In genomic region chr6:21949211-21949801, GRCh38 we compare ENCODE assay signal across 15 cellular contexts.
DNase-seq lines count a peak whose midpoint lies in the region; ATAC-seq and FAIRE-seq lines count a peak whose summit lies in the region.
"Had no signal": no experiment of that assay in that cellular context is flagged by ENCODE, and none has a peak within 500 bp of the region (broad histone marks: within the 10 kb centered on the region; RNA-seq: fewer than 3 reads in every experiment).

No MANE protein-coding gene starts in this region.

- 52% methylated on average over 2 of the region's 3 CpGs for WGBS in mesenchymal stem cell

- H3K4ac ChIP-seq in mesenchymal stem cell (ENCODE audit: low read depth in 1 of 2, low read length in 2 of 2) = no peak overlapping the region

- no peak overlapping the region for H2BK12ac ChIP-seq in mesenchymal stem cell (ENCODE audit: low read length in 2 of 2)

- peak overlapping the region; percentile 91 for H2AK5ac ChIP-seq in mesenchymal stem cell (ENCODE audit: low read length, severe bottlenecking)

- H3K79me1 ChIP-seq in mesenchymal stem cell (replicated peaks; ENCODE audit: low read length, poor library complexity, severe bottlenecking) = peaks cover 3% of the 10 kb centered on the region

- H3K27ac Mint-ChIP-seq in activated naive CD4-positive, alpha-beta T cell treated with anti-CD3 and anti-CD28 coated beads, Interleukin-2, amount 50 U/mL, for 72 hours = no peak overlapping the region
- H3K27ac Mint-ChIP-seq: stimulated activated memory B cell treated with anti-CD40 and anti-IgM and Interleukin-4, amounts not matched to agents 10 μg/mL and 1 μg/mL and 100 μg/mL, for 72 hours had no signal

- DNase-seq in COLO829 (ENCODE audit: low spot score) (peak; percentile 89), LHCN-M2 (ENCODE audit: low read depth) (peak; percentile 2), SHP77 (lab: John Stamatoyannopoulos, UW) (peak; percentile 70 to 74), mesenchymal stem cell (peak; percentile 68), RCC 7860 (ENCODE audit: low spot score) (no peak)
- DNase-seq in activated CD8-positive, alpha-beta memory T cell treated with anti-CD3 and anti-CD28 coated beads for 24 hours = no peak
- no peak for DNase-seq in activated naive CD4-positive, alpha-beta T cell treated with anti-CD3 and anti-CD28 coated beads, Interleukin-2, amount 50 U/mL, for 72 hours (ENCODE audit: low spot score in 2 of 2)
- DNase-seq: amygdala, left cardiac atrium, NCI-H1436 had no signal

- H3K27me3 ChIP-seq in mesenchymal stem cell (ENCODE audit: control insufficient read depth in 1 of 2, insufficient read depth in 1 of 2, low read length in 2 of 2) = no peaks in the 10 kb centered on the region
- H3K27me3 ChIP-seq: neutrophil had no signal

- H3K4me3 ChIP-seq in mesenchymal stem cell (ENCODE audit: insufficient read depth in 1 of 2, low read depth in 1 of 2, low read length in 2 of 2) = no peak overlapping the region

- no peaks in the 10 kb centered on the region for H3K9me3 Mint-ChIP-seq in activated naive CD4-positive, alpha-beta T cell treated with anti-CD3 and anti-CD28 coated beads, Interleukin-2, amount 50 U/mL, for 72 hours
- H3K9me3 Mint-ChIP-seq: stimulated activated memory B cell treated with anti-CD40 and anti-IgM and Interleukin-4, amounts not matched to agents 10 μg/mL and 1 μg/mL and 100 μg/mL, for 72 hours had no signal

- ATAC-seq in activated naive CD4-positive, alpha-beta T cell treated with anti-CD3 and anti-CD28 coated beads, Interleukin-2, amount 50 U/mL, for 72 hours = no peak
- ATAC-seq in HG03571 (IDR thresholded peaks at IDR 0.05; ENCODE audit: unreplicated experiment) = no peak
- ATAC-seq: left cardiac atrium; Panc1; stimulated activated memory B cell treated with anti-CD40 and anti-IgM and Interleukin-4, amounts not matched to agents 10 μg/mL and 1 μg/mL and 100 μg/mL, for 72 hours had no signal

- H3K9ac ChIP-seq in mesenchymal stem cell (ENCODE audit: low read length) = no peak overlapping the region

- H3K27ac ChIP-seq in mesenchymal stem cell (ENCODE audit: low read length, poor library complexity, severe bottlenecking) = peak overlapping the region; percentile 71
- H3K27ac ChIP-seq: neutrophil had no signal

- no peak for FAIRE-seq in RCC 7860 (lab: Jason Lieb, UNC)
- FAIRE-seq: frontal cortex had no signal

- H4K8ac ChIP-seq in mesenchymal stem cell (ENCODE audit: low read length) = peak overlapping the region; percentile 75

- H3K14ac ChIP-seq in mesenchymal stem cell (ENCODE audit: low read length in 2 of 2) = no peak overlapping the region

- H3K23ac ChIP-seq in mesenchymal stem cell (ENCODE audit: low read length in 2 of 2) = no peak overlapping the region

- no peak overlapping the region for H2BK120ac ChIP-seq in mesenchymal stem cell (ENCODE audit: low read depth, low read length)

- H4K91ac ChIP-seq in mesenchymal stem cell (ENCODE audit: low read length) = peak overlapping the region; percentile 11

- H2AFZ ChIP-seq in mesenchymal stem cell (ENCODE audit: low read depth, low read length) = no peak overlapping the region

- no peak overlapping the region for H2BK5ac ChIP-seq in mesenchymal stem cell (ENCODE audit: low read depth, low read length, poor library complexity, severe bottlenecking)

- H3K4me2 ChIP-seq in mesenchymal stem cell (ENCODE audit: low read length, poor library complexity, severe bottlenecking) = no peak overlapping the region

- H3K4me1 ChIP-seq in mesenchymal stem cell (ENCODE audit: control insufficient read depth, insufficient read depth, low read depth, low read length) = peaks cover 25% of the 10 kb centered on the region

- H3K36me3 Mint-ChIP-seq in activated naive CD4-positive, alpha-beta T cell treated with anti-CD3 and anti-CD28 coated beads, Interleukin-2, amount 50 U/mL, for 72 hours = no peaks in the 10 kb centered on the region
- H3K36me3 Mint-ChIP-seq: stimulated activated memory B cell treated with anti-CD40 and anti-IgM and Interleukin-4, amounts not matched to agents 10 μg/mL and 1 μg/mL and 100 μg/mL, for 72 hours had no signal

- no peaks in the 10 kb centered on the region for H3K36me3 ChIP-seq in mesenchymal stem cell (ENCODE audit: control insufficient read depth in 1 of 2, insufficient read depth in 2 of 2, low read depth in 1 of 2, low read length in 2 of 2)
- H3K36me3 ChIP-seq: neutrophil had no signal

- H3K18ac ChIP-seq in mesenchymal stem cell (ENCODE audit: low read depth in 1 of 2, low read length in 2 of 2) = peak overlapping the region in 1 of 2 experiments; percentile 37

- H3K9me3 ChIP-seq in mesenchymal stem cell (ENCODE audit: control insufficient read depth, low read length) = no peaks in the 10 kb centered on the region
- H3K9me3 ChIP-seq: neutrophil had no signal

- H2BK15ac ChIP-seq in mesenchymal stem cell (ENCODE audit: low read depth, poor library complexity, severe bottlenecking) = no peak overlapping the region

Comparison
In these comparisons a context has a peak if more than half of its experiments do, and no peak if none do; other contexts are left out.
1. DNase-seq: peak in COLO829 (single experiment), LHCN-M2 (single experiment), SHP77 (2 of 2) and mesenchymal stem cell (single experiment); none in activated CD8-positive, alpha-beta memory T cell treated with anti-CD3 and anti-CD28 coated beads for 24 hours (single experiment), activated naive CD4-positive, alpha-beta T cell treated with anti-CD3 and anti-CD28 coated beads, Interleukin-2, amount 50 U/mL, for 72 hours (0 of 2) and RCC 7860 (single experiment).